8 cellular contexts compared by ENCODE assay signal in genomic region chr12:8949525-8950286, GRCh38. TPM values are rescaled to one million over a fixed set of nuclear protein-coding genes. Genes with fewer than 3 reads are reported as not detected.
A peak's percentile ranks its signal among the peaks of the same experiment; 100 is the strongest.
DNase-seq lines count a peak whose midpoint lies in the region; ATAC-seq and TF ChIP-seq lines count a peak whose summit lies in the region.

Gene M6PR, minus strand, starts transcription at chr12:8949645. Its CDS starts 3,241 bp downstream, at chr12:8946404.

- H3K36me3 ChIP-seq in lung (ENCODE audit: control insufficient read depth in 2 of 2, insufficient read depth in 2 of 2, low read length in 2 of 2) = peaks cover 7 to 9% of the 10 kb centered on the region in 2 donors

- no peaks in the 10 kb centered on the region for H3K27me3 ChIP-seq in lung (ENCODE audit: control insufficient read depth, insufficient read depth)

- DNase-seq in COR-L47 (lab: John Stamatoyannopoulos, UW) = peak; percentile 67
- DNase-seq in GM20000 (ENCODE audit: low spot score) = peak; percentile 89
- peak; percentile 96 for DNase-seq in HT-29 (ENCODE audit: low spot score)
- DNase-seq in NK-92 treated with Interleukin-12 subunit alpha and Interleukin-12 subunit beta, amount 100 ng/mL, for 24 hours (lab: John Stamatoyannopoulos, UW) = peak; percentile 89
- DNase-seq in activated CD8-positive, alpha-beta memory T cell treated with anti-CD3 and anti-CD28 coated beads for 24 hours = peak; percentile 97
- DNase-seq in effector CD8-positive, alpha-beta T cell (lab: John Stamatoyannopoulos, UW) = peak; percentile 80
- peak; percentile 94 for DNase-seq in lung (ENCODE audit: low spot score)
- DNase-seq in stimulated activated CD4-positive, alpha-beta T cell treated with anti-CD3 and anti-CD28 coated beads, TNF-alpha, amount 100 ng/mL, for 4 hours (ENCODE audit: low read depth in 3 of 3) = peak; percentile 76 to 78 (median 77)

- peak within 1 kb of the TSS; percentile 97 to 98 for H3K27ac ChIP-seq in lung (ENCODE audit: low read depth in 1 of 2, low read length in 1 of 2)

- peak; percentile 83 for TF ChIP-seq CTCF in GM20000 (IDR thresholded peaks at IDR 0.05; ENCODE audit: extremely low read depth, missing control alignments)
- peak; percentile 47 for TF ChIP-seq CTCF in lung (IDR thresholded peaks at IDR 0.05; ENCODE audit: control extremely low read depth, extremely low read depth)

- ATAC-seq in lung (ENCODE audit: insufficient read depth, low FRiP score) = peak; percentile 94

- H3K4me3 ChIP-seq in lung = peak within 1 kb of the TSS; percentile 71

- WGBS in lung, 2 donors = 0 to 1% methylated on average over 58 of the region's 58 CpGs

- H3K4me1 ChIP-seq in lung (ENCODE audit: control insufficient read depth in 2 of 2, insufficient read depth in 2 of 2, low read length in 2 of 2) = peaks cover 2 to 8% of the 10 kb centered on the region in 2 donors

- no peaks in the 10 kb centered on the region for H3K9me3 ChIP-seq in lung (ENCODE audit: control insufficient read depth in 2 of 2, insufficient read depth in 1 of 2, low read length in 1 of 2)

RNA-seq across cellular contexts. Expression of gene M6PR, which starts in this region (rescaled TPM):
- 147 and 174 TPM in 2 replicates for total RNA-seq in HT-29 (2014; rRNA removed; shearing (Covaris generic))
- 100 to 1,000 TPM; 153 to 225 TPM for total RNA-seq in lung
- polyA plus RNA-seq in lung = 100 to 1,000 TPM in 1 of 2 donors, 10 to 100 TPM in 1; 49.9 to 162 TPM

Comparison
In these comparisons a context has a peak if more than half of its experiments do, and no peak if none do; other contexts are left out.
1. Peak in every context shown above with its lines: DNase-seq, ATAC-seq, H3K4me3 ChIP-seq and H3K27ac ChIP-seq.